7 cellular contexts compared by ENCODE assay signal in the genomic region with DNA sequence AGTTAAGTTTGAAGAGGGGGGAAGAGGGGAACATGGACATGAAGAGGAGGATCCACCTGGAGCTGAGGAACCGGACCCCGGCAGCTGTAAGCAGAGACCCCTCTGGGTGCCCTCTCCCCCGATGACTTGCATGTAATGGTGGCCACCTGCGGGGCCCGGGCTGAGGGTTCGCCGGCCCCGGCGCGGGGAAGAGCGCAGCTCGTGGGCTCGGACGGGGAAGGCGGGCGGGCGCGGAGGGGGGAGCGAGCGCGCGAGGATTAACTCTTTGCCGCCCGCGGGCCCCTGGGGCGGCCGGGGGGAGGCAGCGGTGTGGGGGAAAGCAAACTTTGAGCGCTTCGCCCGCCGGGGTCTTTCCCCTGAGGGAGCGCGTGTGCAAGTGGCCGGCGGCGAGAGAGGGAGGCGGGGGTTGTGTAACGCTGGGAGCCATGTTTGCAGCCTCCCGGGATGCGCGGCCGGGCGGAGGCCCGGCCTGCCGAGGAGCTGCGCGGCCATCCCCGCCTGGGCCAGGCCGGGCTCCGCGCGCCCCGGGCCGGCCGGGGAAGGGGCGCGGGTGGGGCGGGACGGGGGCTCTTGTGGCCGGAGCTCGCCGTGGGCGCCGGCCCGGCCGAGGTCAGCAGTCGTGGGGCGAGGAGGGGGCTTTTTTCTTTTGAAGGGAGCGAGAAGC. TPM values are rescaled to one million over a fixed set of nuclear protein-coding genes. Genes with fewer than 3 reads are reported as not detected.
DNase-seq lines count a peak whose midpoint lies in the region; ATAC-seq and TF ChIP-seq lines count a peak whose summit lies in the region.

No MANE protein-coding gene starts in this region.

- peak overlapping the region; percentile 93 for H3K4me2 ChIP-seq in PC-3 (ENCODE audit: low read length)

- peaks cover 14% of the 10 kb centered on the region; the same call in 1 of the 2 replicates for H4K20me1 ChIP-seq in PC-3 (ENCODE audit: low read length)

- no peaks in the 10 kb centered on the region for H3K9me2 ChIP-seq in PC-3 (replicated peaks; ENCODE audit: low read length)

- peaks cover 41% of the 10 kb centered on the region for H3K4me1 Mint-ChIP-seq in glutamatergic neuron (ENCODE audit: low read depth, unreplicated experiment)

- peak overlapping the region; percentile 69 for H3K4me3 Mint-ChIP-seq in glutamatergic neuron (ENCODE audit: unreplicated experiment)

- H3K4me1 ChIP-seq in PC-3 (ENCODE audit: insufficient read depth, low read length) (peaks cover 21% of the 10 kb centered on the region), ovary (ENCODE audit: insufficient read depth) (peaks cover 4% of the 10 kb centered on the region), thyroid gland (peaks cover 22 to 26% of the 10 kb centered on the region in 2 donors)

- H3K79me2 ChIP-seq in PC-3 (ENCODE audit: low read length) = peaks cover 57% of the 10 kb centered on the region

- no peak overlapping the region for H3K27ac Mint-ChIP-seq in glutamatergic neuron (ENCODE audit: unreplicated experiment)

- TF ChIP-seq CTCF in PC-3 (conservative IDR thresholded peaks at IDR 0.05; ENCODE audit: low read depth, low read length) (no peak), glutamatergic neuron (IDR thresholded peaks at IDR 0.05; ENCODE audit: partially characterized antibody, unreplicated experiment) (no peak), ovary (IDR thresholded peaks at IDR 0.05) (peak in 1 of 3 donors; percentile 31), thyroid gland (IDR thresholded peaks at IDR 0.05) (peak in 1 of 6 experiments; percentile 1)

- 1% methylated on average over 24 to 69 of the region's 70 CpGs for WGBS in ovary, 3 donors
- WGBS in thyroid gland, 2 donors = 0% methylated on average over 3 to 23 of the region's 70 CpGs

- H3K4me3 ChIP-seq in PC-3 (ENCODE audit: low read length) (peak overlapping the region; percentile 92), ovary (peak overlapping the region; percentile 92), thyroid gland (replicated peaks in 1 of 3) (peak overlapping the region; percentile 30 to 99 (median 94))

- H3K27ac ChIP-seq in PC-3 (ENCODE audit: low read length) = peak overlapping the region; percentile 81
- peak overlapping the region; percentile 93 to 98 for H3K27ac ChIP-seq in ovary
- H3K27ac ChIP-seq in thyroid gland = peak overlapping the region; percentile 93 to 99 (median 98)

- H3F3A ChIP-seq in PC-3 (ENCODE audit: low read length, unreplicated experiment) = no peaks in the 10 kb centered on the region

- H3K36me3 Mint-ChIP-seq in glutamatergic neuron (ENCODE audit: unreplicated experiment) = no peaks in the 10 kb centered on the region

- ATAC-seq in GM18502 (IDR thresholded peaks at IDR 0.05; ENCODE audit: poor library complexity, unreplicated experiment) (peak; percentile 12), HG02852 (IDR thresholded peaks at IDR 0.05; ENCODE audit: unreplicated experiment) (peak; percentile 11), PC-3 (peak; percentile 14)

- CTCF ChIA-PET in PC-3 (lab: Charles Lee) = no interaction called here

- H3K9me3 Mint-ChIP-seq in glutamatergic neuron (ENCODE audit: unreplicated experiment) = peaks cover 13% of the 10 kb centered on the region

- BruUV-seq in PC-3 (replicated peaks; lab: Mats Ljungman, UMichigan) = no TSS peak

- H3K27me3 ChIP-seq in PC-3 (ENCODE audit: low read length) (no peaks in the 10 kb centered on the region), ovary (no peaks in the 10 kb centered on the region), thyroid gland (no peaks in the 10 kb centered on the region)

- no peaks in the 10 kb centered on the region for H3K36me3 ChIP-seq in PC-3 (ENCODE audit: low read depth, low read length)
- H3K36me3 ChIP-seq in ovary = no peaks in the 10 kb centered on the region
- no peaks in the 10 kb centered on the region for H3K36me3 ChIP-seq in thyroid gland

- TF ChIP-seq POLR2A in ovary (IDR thresholded peaks at IDR 0.05) (peak; percentile 5), thyroid gland (IDR thresholded peaks at IDR 0.05) (no peak)

- TF ChIP-seq EP300 in ovary (IDR thresholded peaks at IDR 0.05) = no peak

- peak overlapping the region; percentile 75 for H2AFZ ChIP-seq in PC-3 (ENCODE audit: low read length)

- intact Hi-C loops in PC-3 (cut with micrococcal nuclease) (loop anchor here (2.0 kb wide), 2 partner anchors 61 to 73 kb away; partner anchors contain the start of genes NANS and TRMO), ovary (cut with DNase I) (loop anchor here (2.0 to 10.0 kb wide), 4 partner anchors 59 to 274 kb away; partner anchors contain the start of genes TRMO (in 4 of the 4) and TBC1D2 (in 1 of the 4)), thyroid gland (cut with DNase I) (loop anchor here (5.0 to 10.0 kb wide), 2 partner anchors 51 to 61 kb away; partner anchors contain the start of gene TRMO)

- H3K9ac ChIP-seq in PC-3 (ENCODE audit: low read length) = peak overlapping the region; percentile 99

- POLR2A ChIA-PET in PC-3 (lab: Charles Lee; ENCODE audit: unreplicated experiment) = no interaction called here

- peaks cover 15% of the 10 kb centered on the region for H3K27me3 Mint-ChIP-seq in glutamatergic neuron (ENCODE audit: unreplicated experiment)

- H3K9me3 ChIP-seq in PC-3 (ENCODE audit: low read length) (no peaks in the 10 kb centered on the region), ovary (no peaks in the 10 kb centered on the region), thyroid gland (no peaks in the 10 kb centered on the region)

- DNase-seq in PC-3 = peak; percentile 9
- DNase-seq in activated naive CD4-positive, alpha-beta T cell treated with anti-CD3 and anti-CD28 coated beads, Interleukin-2, amount 50 U/mL, for 16 hours = peak; percentile 77
- DNase-seq in glutamatergic neuron = peak; percentile 65
- DNase-seq in ovary = peak; percentile 61 to 76 (median 66)
- DNase-seq in thyroid gland = peak; percentile 51 to 54

RNA-seq across cellular contexts. Expression of gene ANP32B, which starts 0.5 kb away (rescaled TPM):
- total RNA-seq in PC-3 (2014; rRNA removed) (14.8 and 32.6 TPM in 2 replicates), glutamatergic neuron (ENCODE audit: unreplicated experiment) (108 TPM), ovary (100 to 1,000 TPM in 5 of 7 donors, 10 to 100 TPM in 2; 41.4 to 167 (median 137) TPM), thyroid gland (10 to 100 TPM; 19.7 to 32.1 (median 27.5) TPM)
- polyA plus RNA-seq in ovary = 100 to 1,000 TPM; 162 to 302 TPM

RNA-seq across cellular contexts. Expression of gene HEMGN, which starts 45.7 kb away (rescaled TPM):
- not detected in 2 replicates for total RNA-seq in PC-3 (2014; rRNA removed)
- not detected for total RNA-seq in glutamatergic neuron (ENCODE audit: unreplicated experiment)
- total RNA-seq in ovary = under 1 TPM in 2 of 7 donors, not detected in 5; 0.10 to 0.53 TPM
- polyA plus RNA-seq in ovary = not detected
- under 1 TPM in 2 of 4 donors, not detected in 2; 0.22 to 0.27 TPM for total RNA-seq in thyroid gland

Comparison
In these comparisons a context has a peak if more than half of its experiments do, and no peak if none do; other contexts are left out.
1. Peak in every context shown above with its lines: DNase-seq, ATAC-seq, H3K4me3 ChIP-seq and H3K27ac ChIP-seq.
2. DNase-seq: peak in every context shown above with its lines; median percentile 77 in activated naive CD4-positive, alpha-beta T cell treated with anti-CD3 and anti-CD28 coated beads, Interleukin-2, amount 50 U/mL, for 16 hours; 66 in ovary; 65 in glutamatergic neuron; 52 in thyroid gland; 9 in PC-3.